In genomic region chr11:46506486-46506808, GRCh38 we compare ENCODE assay signal across 1 cellular context.
TF ChIP-seq lines count a peak whose summit lies in the region.

No MANE protein-coding gene starts in this region.

TF ChIP-seq in GM12878, 131 proteins besides CTCF, POLR2A, EP300 and RAD21:
- TF ChIP-seq, protein P1, sequence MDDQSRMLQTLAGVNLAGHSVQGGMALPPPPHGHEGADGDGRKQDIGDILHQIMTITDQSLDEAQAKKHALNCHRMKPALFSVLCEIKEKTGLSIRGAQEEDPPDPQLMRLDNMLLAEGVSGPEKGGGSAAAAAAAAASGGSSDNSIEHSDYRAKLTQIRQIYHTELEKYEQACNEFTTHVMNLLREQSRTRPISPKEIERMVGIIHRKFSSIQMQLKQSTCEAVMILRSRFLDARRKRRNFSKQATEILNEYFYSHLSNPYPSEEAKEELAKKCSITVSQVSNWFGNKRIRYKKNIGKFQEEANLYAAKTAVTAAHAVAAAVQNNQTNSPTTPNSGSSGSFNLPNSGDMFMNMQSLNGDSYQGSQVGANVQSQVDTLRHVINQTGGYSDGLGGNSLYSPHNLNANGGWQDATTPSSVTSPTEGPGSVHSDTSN (IDR thresholded peaks at IDR 0.05; ENCODE audit: insufficient replicate concordance, low read depth, low read length): peak; percentile 25
- TF ChIP-seq PKNOX1 (IDR thresholded peaks at IDR 0.05) (peak; percentile 74), SUPT20H (IDR thresholded peaks at IDR 0.05; ENCODE audit: borderline replicate concordance, control insufficient read depth, low read depth, low read length) (no peak)
